In genomic region chr18:51614033-51614432, GRCh38 we compare ENCODE assay signal across 1 cellular context.
TF ChIP-seq lines count a peak whose summit lies in the region.

No MANE protein-coding gene starts in this region.

TF ChIP-seq in H1, 55 proteins besides CTCF, POLR2A, EP300 and RAD21 (continued from another document):
- TF ChIP-seq RFX5 (IDR thresholded peaks at IDR 0.05; ENCODE audit: borderline replicate concordance, low read depth, low read length) (peak; percentile 44; the same call in 1 of the 2 replicates), CHD1 (IDR thresholded peaks at IDR 0.05; ENCODE audit: low read depth, low read length) (no peak), FOSL1 (IDR thresholded peaks at IDR 0.05; ENCODE audit: insufficient read depth, low read depth, low read length) (no peak)
